In genomic region chr14:75648066-75648838, GRCh38 we compare ENCODE assay signal across 1 cellular context.
TF ChIP-seq lines count a peak whose summit lies in the region.

No MANE protein-coding gene starts in this region.

TF ChIP-seq in HepG2, 621 proteins besides CTCF, POLR2A, EP300 and RAD21 (continued from another document and continues in another):
- no peak for TF ChIP-seq ZNF740 (CRISPR knock-in tag; IDR thresholded peaks at IDR 0.05)
- no peak for TF ChIP-seq ZNF75D (CRISPR knock-in tag; IDR thresholded peaks at IDR 0.05; ENCODE audit: borderline replicate concordance)
- no peak for TF ChIP-seq RBM39 (IDR thresholded peaks at IDR 0.05; ENCODE audit: low read depth, low read length, poor library complexity, severe bottlenecking)
- TF ChIP-seq ZNF768 (CRISPR knock-in tag; IDR thresholded peaks at IDR 0.05), result no peak
- TF ChIP-seq ZBTB42 (CRISPR knock-in tag; IDR thresholded peaks at IDR 0.05), result 0 out of 2 replicates have a peak, but pooled peaks have one; percentile 61
- TF ChIP-seq SP5 (CRISPR knock-in tag; IDR thresholded peaks at IDR 0.05; ENCODE audit: borderline replicate concordance, low read depth), result peak; percentile 76
- TF ChIP-seq SAP130 (CRISPR knock-in tag; IDR thresholded peaks at IDR 0.05; ENCODE audit: low read depth), result peak; percentile 98
- TF ChIP-seq EEA1 (CRISPR knock-in tag; IDR thresholded peaks at IDR 0.05; ENCODE audit: borderline replicate concordance), result no peak
- TF ChIP-seq ISL2 (CRISPR knock-in tag; IDR thresholded peaks at IDR 0.05), result peak; percentile 96
- peak; percentile 19; the same call in 1 of the 2 replicates for TF ChIP-seq SMC3 (IDR thresholded peaks at IDR 0.05; ENCODE audit: low read length)
- no peak for TF ChIP-seq ZFP36 (IDR thresholded peaks at IDR 0.05; ENCODE audit: borderline replicate concordance, low read depth, low read length, partially characterized antibody)
- TF ChIP-seq ZBTB44 (CRISPR knock-in tag; IDR thresholded peaks at IDR 0.05), result no peak
- TF ChIP-seq ZBTB40 (IDR thresholded peaks at IDR 0.05), result no peak
- TF ChIP-seq ZBTB40 (CRISPR knock-in tag; IDR thresholded peaks at IDR 0.05), result peak; percentile 84
- no peak for TF ChIP-seq MTF1 (CRISPR knock-in tag; IDR thresholded peaks at IDR 0.05)
- TF ChIP-seq ZNF484 (CRISPR knock-in tag; IDR thresholded peaks at IDR 0.05; ENCODE audit: borderline replicate concordance, low read depth), result no peak
- no peak for TF ChIP-seq ZNF446 (CRISPR knock-in tag; IDR thresholded peaks at IDR 0.05)
- TF ChIP-seq ZFP36L2 (CRISPR knock-in tag; IDR thresholded peaks at IDR 0.05), result no peak
- TF ChIP-seq IRF2 (CRISPR knock-in tag; IDR thresholded peaks at IDR 0.05), result peak; percentile 97
- TF ChIP-seq HOXD1 (CRISPR knock-in tag; IDR thresholded peaks at IDR 0.05), result peak; percentile 82
- TF ChIP-seq ZBTB46 (CRISPR knock-in tag; IDR thresholded peaks at IDR 0.05; ENCODE audit: borderline replicate concordance), result no peak
- peak; percentile 54; the same call in 1 of the 2 replicates for TF ChIP-seq ELF1 (CRISPR knock-in tag; IDR thresholded peaks at IDR 0.05)
- TF ChIP-seq ZBTB38 (CRISPR knock-in tag; IDR thresholded peaks at IDR 0.05), result peak; percentile 78; the same call in 1 of the 2 replicates
- no peak for TF ChIP-seq ZNF142 (CRISPR knock-in tag; IDR thresholded peaks at IDR 0.05)
- no peak for TF ChIP-seq RFX3 (CRISPR knock-in tag; IDR thresholded peaks at IDR 0.05)
- TF ChIP-seq BATF2 (CRISPR knock-in tag; IDR thresholded peaks at IDR 0.05), result no peak
- TF ChIP-seq ZNF33B (CRISPR knock-in tag; IDR thresholded peaks at IDR 0.05), result no peak
- TF ChIP-seq ZNF574 (CRISPR knock-in tag; IDR thresholded peaks at IDR 0.05), result peak; percentile 89
- no peak for TF ChIP-seq NR1H2 (CRISPR knock-in tag; IDR thresholded peaks at IDR 0.05; ENCODE audit: borderline replicate concordance, low read depth)
- no peak for TF ChIP-seq TOE1 (CRISPR knock-in tag; IDR thresholded peaks at IDR 0.05)
- peak; percentile 94; the same call in 1 of the 2 replicates for TF ChIP-seq ZSCAN9 (CRISPR knock-in tag; IDR thresholded peaks at IDR 0.05; ENCODE audit: borderline replicate concordance)
- no peak for TF ChIP-seq PRPF4 (IDR thresholded peaks at IDR 0.05; ENCODE audit: low read depth, low read length, poor library complexity, severe bottlenecking)
- TF ChIP-seq ZMYM2 (CRISPR knock-in tag; IDR thresholded peaks at IDR 0.05), result peak; percentile 69
- TF ChIP-seq ADNP (CRISPR knock-in tag; IDR thresholded peaks at IDR 0.05), result no peak
- no peak for TF ChIP-seq NFRKB (IDR thresholded peaks at IDR 0.05)
- TF ChIP-seq ZNF251 (CRISPR knock-in tag; IDR thresholded peaks at IDR 0.05), result no peak
- no peak for TF ChIP-seq CCAR2 (optimal IDR thresholded peaks at IDR 0.05; ENCODE audit: low read depth, low read length)
